Comparison of ENCODE assay signal across 11 cellular contexts in genomic region chr7:142298009-142298408, GRCh38. TPM values are rescaled to one million over a fixed set of nuclear protein-coding genes. Genes with fewer than 3 reads are reported as not detected.
DNase-seq lines count a peak whose midpoint lies in the region; ATAC-seq lines count a peak whose summit lies in the region.
"Had no signal": no experiment of that assay in that cellular context is flagged by ENCODE, and none has a peak within 500 bp of the region (broad histone marks: within the 10 kb centered on the region; RNA-seq: fewer than 3 reads in every experiment).

No MANE protein-coding gene starts in this region.

- H3K4me1 ChIP-seq in BLaER1, result peaks cover 33% of the 10 kb centered on the region
- H3K4me1 ChIP-seq in iPS DF 6.9 (ENCODE audit: control insufficient read depth, insufficient read depth, low read length), result peaks cover 1% of the 10 kb centered on the region; the same call in 1 of the 2 replicates
- H3K4me1 ChIP-seq: tibial nerve had no signal

- no peak overlapping the region for H3K4me3 ChIP-seq in BLaER1
- H3K4me3 ChIP-seq in iPS DF 6.9 (ENCODE audit: low read length), result no peak overlapping the region
- H3K4me3 ChIP-seq: tibial nerve had no signal

- H3K36me3 ChIP-seq in BLaER1 (no peaks in the 10 kb centered on the region), iPS DF 6.9 (ENCODE audit: control insufficient read depth, insufficient read depth, low read length) (no peaks in the 10 kb centered on the region)
- H3K36me3 ChIP-seq: tibial nerve had no signal

- peak overlapping the region; percentile 49; the same call in 1 of the 2 replicates for H3K4me2 ChIP-seq in BLaER1

- ATAC-seq in HG02938 (IDR thresholded peaks at IDR 0.05; ENCODE audit: unreplicated experiment), result no peak
- ATAC-seq in GM18517 (IDR thresholded peaks at IDR 0.05; ENCODE audit: unreplicated experiment), result no peak

- intact Hi-C loops in posterior vena cava (cut with DNase I), result no loop called here

- WGBS in iPS DF 6.9 (ENCODE audit: insufficient coverage, insufficient read length), result no CpG with 5 or more reads among the region's 5 CpGs

- H3K9ac ChIP-seq in BLaER1, result no peak overlapping the region

- H3K27me3 ChIP-seq in BLaER1, result no peaks in the 10 kb centered on the region
- H3K27me3 ChIP-seq in iPS DF 6.9 (ENCODE audit: control insufficient read depth, insufficient read depth, low read length), result peaks cover 2% of the 10 kb centered on the region; the same call in 1 of the 2 replicates
- H3K27me3 ChIP-seq: tibial nerve had no signal

- H4K20me1 ChIP-seq in BLaER1, result no peaks in the 10 kb centered on the region

- DNase-seq in H4 (ENCODE audit: low spot score) (peak; percentile 68), RPMI7951 (ENCODE audit: low read depth) (peak; percentile 16), iPS DF 6.9 (ENCODE audit: low read depth, low spot score) (peak; percentile 70), NCI-H526 treated with DMSO at 0.1 percent for 48 hours (lab: John Stamatoyannopoulos, UW) (no peak), posterior vena cava (ENCODE audit: low spot score) (no peak)
- DNase-seq: NCI-H146 had no signal

- H3K27ac ChIP-seq in BLaER1 (no peak overlapping the region), iPS DF 6.9 (ENCODE audit: low read length) (no peak overlapping the region)
- H3K27ac ChIP-seq: tibial nerve had no signal

- no peaks in the 10 kb centered on the region for H3K9me3 ChIP-seq in BLaER1
- no peaks in the 10 kb centered on the region for H3K9me3 ChIP-seq in iPS DF 6.9 (ENCODE audit: control insufficient read depth, insufficient read depth, low read length)
- H3K9me3 ChIP-seq: tibial nerve had no signal

RNA-seq across cellular contexts. Expression of gene PRSS58, which starts 40.2 kb away (rescaled TPM):
- not detected in 2 replicates for total RNA-seq in H4 (2014; rRNA removed; shearing (Covaris generic))
- not detected in 2 replicates for total RNA-seq in RPMI7951 (2014; rRNA removed; shearing (Covaris generic))
- not detected for total RNA-seq in posterior vena cava
- total RNA-seq: mesothelial cell of epicardium, tibial nerve had no signal

Comparison
In these comparisons a context has a peak if more than half of its experiments do, and no peak if none do; other contexts are left out.
1. DNase-seq: peak in H4 (single experiment), RPMI7951 (single experiment) and iPS DF 6.9 (single experiment); none in NCI-H526 treated with DMSO at 0.1 percent for 48 hours (single experiment) and posterior vena cava (single experiment).